In genomic region chr11:47847892-47848635, GRCh38 we compare ENCODE assay signal across 1 cellular context.
A peak's percentile ranks its signal among the peaks of the same experiment; 100 is the strongest.
TF ChIP-seq lines count a peak whose summit lies in the region.

A gene with protein sequence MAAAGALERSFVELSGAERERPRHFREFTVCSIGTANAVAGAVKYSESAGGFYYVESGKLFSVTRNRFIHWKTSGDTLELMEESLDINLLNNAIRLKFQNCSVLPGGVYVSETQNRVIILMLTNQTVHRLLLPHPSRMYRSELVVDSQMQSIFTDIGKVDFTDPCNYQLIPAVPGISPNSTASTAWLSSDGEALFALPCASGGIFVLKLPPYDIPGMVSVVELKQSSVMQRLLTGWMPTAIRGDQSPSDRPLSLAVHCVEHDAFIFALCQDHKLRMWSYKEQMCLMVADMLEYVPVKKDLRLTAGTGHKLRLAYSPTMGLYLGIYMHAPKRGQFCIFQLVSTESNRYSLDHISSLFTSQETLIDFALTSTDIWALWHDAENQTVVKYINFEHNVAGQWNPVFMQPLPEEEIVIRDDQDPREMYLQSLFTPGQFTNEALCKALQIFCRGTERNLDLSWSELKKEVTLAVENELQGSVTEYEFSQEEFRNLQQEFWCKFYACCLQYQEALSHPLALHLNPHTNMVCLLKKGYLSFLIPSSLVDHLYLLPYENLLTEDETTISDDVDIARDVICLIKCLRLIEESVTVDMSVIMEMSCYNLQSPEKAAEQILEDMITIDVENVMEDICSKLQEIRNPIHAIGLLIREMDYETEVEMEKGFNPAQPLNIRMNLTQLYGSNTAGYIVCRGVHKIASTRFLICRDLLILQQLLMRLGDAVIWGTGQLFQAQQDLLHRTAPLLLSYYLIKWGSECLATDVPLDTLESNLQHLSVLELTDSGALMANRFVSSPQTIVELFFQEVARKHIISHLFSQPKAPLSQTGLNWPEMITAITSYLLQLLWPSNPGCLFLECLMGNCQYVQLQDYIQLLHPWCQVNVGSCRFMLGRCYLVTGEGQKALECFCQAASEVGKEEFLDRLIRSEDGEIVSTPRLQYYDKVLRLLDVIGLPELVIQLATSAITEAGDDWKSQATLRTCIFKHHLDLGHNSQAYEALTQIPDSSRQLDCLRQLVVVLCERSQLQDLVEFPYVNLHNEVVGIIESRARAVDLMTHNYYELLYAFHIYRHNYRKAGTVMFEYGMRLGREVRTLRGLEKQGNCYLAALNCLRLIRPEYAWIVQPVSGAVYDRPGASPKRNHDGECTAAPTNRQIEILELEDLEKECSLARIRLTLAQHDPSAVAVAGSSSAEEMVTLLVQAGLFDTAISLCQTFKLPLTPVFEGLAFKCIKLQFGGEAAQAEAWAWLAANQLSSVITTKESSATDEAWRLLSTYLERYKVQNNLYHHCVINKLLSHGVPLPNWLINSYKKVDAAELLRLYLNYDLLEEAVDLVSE (N-terminal part only) (minus strand): TSS chr11:47848350. CDS start chr11:47848318, 32 bp downstream.

TF ChIP-seq in K562, 482 proteins besides CTCF, POLR2A, EP300 and RAD21 (continued from another document and continues in another):
- TF ChIP-seq NR0B1 (IDR thresholded peaks at IDR 0.05; ENCODE audit: partially characterized antibody) (no peak), SMARCE1 (IDR thresholded peaks at IDR 0.05) (no peak), PHB (CRISPR knock-in tag; IDR thresholded peaks at IDR 0.05) (no peak), SUPT5H (IDR thresholded peaks at IDR 0.05) (peak; percentile 96), LEF1 (IDR thresholded peaks at IDR 0.05) (peak; percentile 16; the same call in 1 of the 2 replicates), PRMT5 (CRISPR knock-in tag; IDR thresholded peaks at IDR 0.05) (no peak), ZFX (CRISPR knock-in tag; IDR thresholded peaks at IDR 0.05) (peak; percentile 89), CHD2 (IDR thresholded peaks at IDR 0.05; ENCODE audit: low read depth, low read length) (no peak), SIRT6 (IDR thresholded peaks at IDR 0.05; ENCODE audit: low read depth, low read length) (no peak), ZNF586 (CRISPR knock-in tag; conservative IDR thresholded peaks at IDR 0.05) (no peak), FOXK2 (conservative IDR thresholded peaks at IDR 0.05 in 1 of 2, IDR thresholded peaks at IDR 0.05 in 1 of 2; ENCODE audit: low read depth in 2 of 2) (no peak; a peak in 2 of 4 replicates), ZNF121 (CRISPR knock-in tag; conservative IDR thresholded peaks at IDR 0.05) (no peak), ZKSCAN1 (IDR thresholded peaks at IDR 0.05; ENCODE audit: low read depth, low read length) (no peak), RB1 (IDR thresholded peaks at IDR 0.05; ENCODE audit: low read depth) (peak; percentile 91; the same call in 1 of the 2 replicates), RBM39 (optimal IDR thresholded peaks at IDR 0.05; ENCODE audit: low read depth, low read length) (no peak), EHMT2 (IDR thresholded peaks at IDR 0.05) (no peak), SREBF1 (IDR thresholded peaks at IDR 0.05; ENCODE audit: borderline replicate concordance, low read depth, low read length) (no peak), E2F5 (CRISPR knock-in tag; IDR thresholded peaks at IDR 0.05) (no peak; the same call in 1 of the 2 replicates), MEIS2 (IDR thresholded peaks at IDR 0.05; ENCODE audit: partially characterized antibody) (no peak), ZNF436 (CRISPR knock-in tag; IDR thresholded peaks at IDR 0.05) (no peak), PATZ1 (CRISPR knock-in tag; IDR thresholded peaks at IDR 0.05; ENCODE audit: borderline replicate concordance) (no peak), ZFP1 (CRISPR knock-in tag; IDR thresholded peaks at IDR 0.05) (no peak), POLR2H (tag; IDR thresholded peaks at IDR 0.05; ENCODE audit: low read depth) (peak; percentile 68), CUX1 (CRISPR knock-in tag; IDR thresholded peaks at IDR 0.05) (no peak), TEAD2 (tag; IDR thresholded peaks at IDR 0.05) (no peak), ZNF785 (CRISPR knock-in tag; IDR thresholded peaks at IDR 0.05) (no peak), ZNF165 (CRISPR knock-in tag; IDR thresholded peaks at IDR 0.05; ENCODE audit: borderline replicate concordance) (no peak), MEF2D (tag; conservative IDR thresholded peaks at IDR 0.05; ENCODE audit: low read depth) (no peak), NR2C1 (IDR thresholded peaks at IDR 0.05) (no peak), NR2C1 (tag; IDR thresholded peaks at IDR 0.05) (0 out of 2 replicates have a peak, but pooled peaks have one; percentile 8)
- TF ChIP-seq, protein P1, sequence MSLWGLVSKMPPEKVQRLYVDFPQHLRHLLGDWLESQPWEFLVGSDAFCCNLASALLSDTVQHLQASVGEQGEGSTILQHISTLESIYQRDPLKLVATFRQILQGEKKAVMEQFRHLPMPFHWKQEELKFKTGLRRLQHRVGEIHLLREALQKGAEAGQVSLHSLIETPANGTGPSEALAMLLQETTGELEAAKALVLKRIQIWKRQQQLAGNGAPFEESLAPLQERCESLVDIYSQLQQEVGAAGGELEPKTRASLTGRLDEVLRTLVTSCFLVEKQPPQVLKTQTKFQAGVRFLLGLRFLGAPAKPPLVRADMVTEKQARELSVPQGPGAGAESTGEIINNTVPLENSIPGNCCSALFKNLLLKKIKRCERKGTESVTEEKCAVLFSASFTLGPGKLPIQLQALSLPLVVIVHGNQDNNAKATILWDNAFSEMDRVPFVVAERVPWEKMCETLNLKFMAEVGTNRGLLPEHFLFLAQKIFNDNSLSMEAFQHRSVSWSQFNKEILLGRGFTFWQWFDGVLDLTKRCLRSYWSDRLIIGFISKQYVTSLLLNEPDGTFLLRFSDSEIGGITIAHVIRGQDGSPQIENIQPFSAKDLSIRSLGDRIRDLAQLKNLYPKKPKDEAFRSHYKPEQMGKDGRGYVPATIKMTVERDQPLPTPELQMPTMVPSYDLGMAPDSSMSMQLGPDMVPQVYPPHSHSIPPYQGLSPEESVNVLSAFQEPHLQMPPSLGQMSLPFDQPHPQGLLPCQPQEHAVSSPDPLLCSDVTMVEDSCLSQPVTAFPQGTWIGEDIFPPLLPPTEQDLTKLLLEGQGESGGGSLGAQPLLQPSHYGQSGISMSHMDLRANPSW (CRISPR knock-in tag; IDR thresholded peaks at IDR 0.05) = no peak
- TF ChIP-seq, protein P2, sequence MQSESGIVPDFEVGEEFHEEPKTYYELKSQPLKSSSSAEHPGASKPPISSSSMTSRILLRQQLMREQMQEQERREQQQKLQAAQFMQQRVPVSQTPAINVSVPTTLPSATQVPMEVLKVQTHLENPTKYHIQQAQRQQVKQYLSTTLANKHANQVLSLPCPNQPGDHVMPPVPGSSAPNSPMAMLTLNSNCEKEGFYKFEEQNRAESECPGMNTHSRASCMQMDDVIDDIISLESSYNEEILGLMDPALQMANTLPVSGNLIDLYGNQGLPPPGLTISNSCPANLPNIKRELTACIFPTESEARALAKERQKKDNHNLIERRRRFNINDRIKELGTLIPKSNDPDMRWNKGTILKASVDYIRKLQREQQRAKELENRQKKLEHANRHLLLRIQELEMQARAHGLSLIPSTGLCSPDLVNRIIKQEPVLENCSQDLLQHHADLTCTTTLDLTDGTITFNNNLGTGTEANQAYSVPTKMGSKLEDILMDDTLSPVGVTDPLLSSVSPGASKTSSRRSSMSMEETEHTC (IDR thresholded peaks at IDR 0.05) = no peak
- TF ChIP-seq, protein P3, sequence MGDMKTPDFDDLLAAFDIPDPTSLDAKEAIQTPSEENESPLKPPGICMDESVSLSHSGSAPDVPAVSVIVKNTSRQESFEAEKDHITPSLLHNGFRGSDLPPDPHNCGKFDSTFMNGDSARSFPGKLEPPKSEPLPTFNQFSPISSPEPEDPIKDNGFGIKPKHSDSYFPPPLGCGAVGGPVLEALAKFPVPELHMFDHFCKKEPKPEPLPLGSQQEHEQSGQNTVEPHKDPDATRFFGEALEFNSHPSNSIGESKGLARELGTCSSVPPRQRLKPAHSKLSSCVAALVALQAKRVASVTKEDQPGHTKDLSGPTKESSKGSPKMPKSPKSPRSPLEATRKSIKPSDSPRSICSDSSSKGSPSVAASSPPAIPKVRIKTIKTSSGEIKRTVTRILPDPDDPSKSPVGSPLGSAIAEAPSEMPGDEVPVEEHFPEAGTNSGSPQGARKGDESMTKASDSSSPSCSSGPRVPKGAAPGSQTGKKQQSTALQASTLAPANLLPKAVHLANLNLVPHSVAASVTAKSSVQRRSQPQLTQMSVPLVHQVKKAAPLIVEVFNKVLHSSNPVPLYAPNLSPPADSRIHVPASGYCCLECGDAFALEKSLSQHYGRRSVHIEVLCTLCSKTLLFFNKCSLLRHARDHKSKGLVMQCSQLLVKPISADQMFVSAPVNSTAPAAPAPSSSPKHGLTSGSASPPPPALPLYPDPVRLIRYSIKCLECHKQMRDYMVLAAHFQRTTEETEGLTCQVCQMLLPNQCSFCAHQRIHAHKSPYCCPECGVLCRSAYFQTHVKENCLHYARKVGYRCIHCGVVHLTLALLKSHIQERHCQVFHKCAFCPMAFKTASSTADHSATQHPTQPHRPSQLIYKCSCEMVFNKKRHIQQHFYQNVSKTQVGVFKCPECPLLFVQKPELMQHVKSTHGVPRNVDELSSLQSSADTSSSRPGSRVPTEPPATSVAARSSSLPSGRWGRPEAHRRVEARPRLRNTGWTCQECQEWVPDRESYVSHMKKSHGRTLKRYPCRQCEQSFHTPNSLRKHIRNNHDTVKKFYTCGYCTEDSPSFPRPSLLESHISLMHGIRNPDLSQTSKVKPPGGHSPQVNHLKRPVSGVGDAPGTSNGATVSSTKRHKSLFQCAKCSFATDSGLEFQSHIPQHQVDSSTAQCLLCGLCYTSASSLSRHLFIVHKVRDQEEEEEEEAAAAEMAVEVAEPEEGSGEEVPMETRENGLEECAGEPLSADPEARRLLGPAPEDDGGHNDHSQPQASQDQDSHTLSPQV (IDR thresholded peaks at IDR 0.05) = no peak
- TF ChIP-seq, protein P4, sequence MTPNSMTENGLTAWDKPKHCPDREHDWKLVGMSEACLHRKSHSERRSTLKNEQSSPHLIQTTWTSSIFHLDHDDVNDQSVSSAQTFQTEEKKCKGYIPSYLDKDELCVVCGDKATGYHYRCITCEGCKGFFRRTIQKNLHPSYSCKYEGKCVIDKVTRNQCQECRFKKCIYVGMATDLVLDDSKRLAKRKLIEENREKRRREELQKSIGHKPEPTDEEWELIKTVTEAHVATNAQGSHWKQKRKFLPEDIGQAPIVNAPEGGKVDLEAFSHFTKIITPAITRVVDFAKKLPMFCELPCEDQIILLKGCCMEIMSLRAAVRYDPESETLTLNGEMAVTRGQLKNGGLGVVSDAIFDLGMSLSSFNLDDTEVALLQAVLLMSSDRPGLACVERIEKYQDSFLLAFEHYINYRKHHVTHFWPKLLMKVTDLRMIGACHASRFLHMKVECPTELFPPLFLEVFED (CRISPR knock-in tag; conservative IDR thresholded peaks at IDR 0.05) = no peak
